25 cellular contexts compared by ENCODE assay signal in genomic region chr12:105280966-105281693, GRCh38. TPM values are rescaled to one million over a fixed set of nuclear protein-coding genes. Genes with fewer than 3 reads are reported as not detected.
DNase-seq lines count a peak whose midpoint lies in the region; ATAC-seq, FAIRE-seq and TF ChIP-seq lines count a peak whose summit lies in the region.
"Had no signal": no experiment of that assay in that cellular context is flagged by ENCODE, and none has a peak within 500 bp of the region (broad histone marks: within the 10 kb centered on the region; RNA-seq: fewer than 3 reads in every experiment).

No MANE protein-coding gene starts in this region.

- no peak for ATAC-seq in HG02678 (IDR thresholded peaks at IDR 0.05; ENCODE audit: unreplicated experiment)
- ATAC-seq: lower lobe of right lung, psoas muscle had no signal

- DNase-seq in HT-29 (ENCODE audit: low spot score), result peak; percentile 52
- DNase-seq in dermis blood vessel endothelial cell, result peak; percentile 48
- peak; percentile 23 for DNase-seq in kidney tubule cell (ENCODE audit: low spot score)
- no peak for DNase-seq in posterior vena cava (ENCODE audit: low spot score)
- no peak for DNase-seq in HTR-8/SVneo (ENCODE audit: insufficient read length, low spot score)
- DNase-seq in activated effector memory CD4-positive, alpha-beta T cell treated with Interleukin-2 at 50 U/mL for 16 hours, result no peak
- DNase-seq: activated gamma-delta T cell; C1 segment of cervical spinal cord; effector memory CD4-positive, alpha-beta T cell; esophagus squamous epithelium; HFFc6; lower lobe of right lung; MV-4-11; NCI-H2171; NCI-H526; Peyer's patch; psoas muscle; SJCRH30; stimulated activated CD4-positive, alpha-beta T cell treated with anti-CD3 and anti-CD28 coated beads, Interleukin-1b, Interleukin-23, amount 100 ng/mL, for 48 hours; trophoblast cell had no signal

- peak overlapping the region; percentile 98 for H3K27ac ChIP-seq in 22Rv1
- H3K27ac ChIP-seq: esophagus squamous epithelium, lower lobe of right lung, neural progenitor cell, Peyer's patch, psoas muscle, SJCRH30 had no signal

- TF ChIP-seq CTCF in 22Rv1 (IDR thresholded peaks at IDR 0.05), result no peak

- FAIRE-seq in HTR-8/SVneo (lab: Jason Lieb, UNC), result no peak
- FAIRE-seq: D721Med, TTC549 had no signal

- intact Hi-C loops in posterior vena cava (cut with DNase I), result no loop called here

RNA-seq across cellular contexts. Expression of gene APPL2, which starts 45.2 kb away (rescaled TPM):
- 10.3 and 13.3 TPM in 2 replicates for total RNA-seq in HT-29 (2014; rRNA removed; shearing (Covaris generic))
- total RNA-seq in dermis blood vessel endothelial cell, result 21.4 and 22.1 TPM in 2 replicates
- total RNA-seq in posterior vena cava, result 10 to 100 TPM; 40.3 to 41.2 TPM

RNA-seq across cellular contexts. Expression of gene C12orf75, which starts 49.4 kb away (rescaled TPM):
- 81.9 and 94.0 TPM in 2 replicates for total RNA-seq in HT-29 (2014; rRNA removed; shearing (Covaris generic))
- 15.1 and 23.3 TPM in 2 replicates for total RNA-seq in dermis blood vessel endothelial cell
- total RNA-seq in posterior vena cava, result 100 to 1,000 TPM; 120 to 138 TPM

Comparison
In these comparisons a context has a peak if more than half of its experiments do, and no peak if none do; other contexts are left out.
1. DNase-seq: peak in HT-29 (single experiment), dermis blood vessel endothelial cell (single experiment) and kidney tubule cell (single experiment); none in posterior vena cava (single experiment), HTR-8/SVneo (single experiment) and activated effector memory CD4-positive, alpha-beta T cell treated with Interleukin-2 at 50 U/mL for 16 hours (single experiment).